2 cellular contexts compared by ENCODE assay signal in genomic region chr12:2944401-2945047, GRCh38.
TF ChIP-seq lines count a peak whose summit lies in the region.

No MANE protein-coding gene starts in this region.

TF ChIP-seq in Ishikawa, 13 proteins besides CTCF, POLR2A, EP300 and RAD21:
- TF ChIP-seq TCF12 (IDR thresholded peaks at IDR 0.05; ENCODE audit: low read depth) (no peak), TEAD4 (IDR thresholded peaks at IDR 0.05) (peak; percentile 79)
- TF ChIP-seq, protein P1, sequence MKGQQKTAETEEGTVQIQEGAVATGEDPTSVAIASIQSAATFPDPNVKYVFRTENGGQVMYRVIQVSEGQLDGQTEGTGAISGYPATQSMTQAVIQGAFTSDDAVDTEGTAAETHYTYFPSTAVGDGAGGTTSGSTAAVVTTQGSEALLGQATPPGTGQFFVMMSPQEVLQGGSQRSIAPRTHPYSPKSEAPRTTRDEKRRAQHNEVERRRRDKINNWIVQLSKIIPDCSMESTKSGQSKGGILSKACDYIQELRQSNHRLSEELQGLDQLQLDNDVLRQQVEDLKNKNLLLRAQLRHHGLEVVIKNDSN (IDR thresholded peaks at IDR 0.05): peak; percentile 75
- TF ChIP-seq, protein P2, sequence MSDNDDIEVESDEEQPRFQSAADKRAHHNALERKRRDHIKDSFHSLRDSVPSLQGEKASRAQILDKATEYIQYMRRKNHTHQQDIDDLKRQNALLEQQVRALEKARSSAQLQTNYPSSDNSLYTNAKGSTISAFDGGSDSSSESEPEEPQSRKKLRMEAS (IDR thresholded peaks at IDR 0.05): peak; percentile 82

TF ChIP-seq in GM12878, 131 proteins besides CTCF, POLR2A, EP300 and RAD21:
- TF ChIP-seq SMC3 (IDR thresholded peaks at IDR 0.05; ENCODE audit: borderline replicate concordance, low read length) (peak; percentile 58; the same call in 1 of the 2 replicates), SPI1 (IDR thresholded peaks at IDR 0.05; ENCODE audit: borderline replicate concordance, insufficient read depth, low read depth, low read length) (peak; percentile 59; the same call in 1 of the 2 replicates), SIN3A (IDR thresholded peaks at IDR 0.05; ENCODE audit: low read depth, low read length) (no peak), RAD51 (IDR thresholded peaks at IDR 0.05) (peak; percentile 47; the same call in 1 of the 2 replicates), BHLHE40 (IDR thresholded peaks at IDR 0.05; ENCODE audit: borderline replicate concordance in 1 of 2, low read depth in 2 of 2, low read length in 1 of 2) (peak in 1 of 2 experiments; percentile 9; a peak in 1 of 4 replicates), ZNF622 (IDR thresholded peaks at IDR 0.05) (no peak)
